In the genomic region with DNA sequence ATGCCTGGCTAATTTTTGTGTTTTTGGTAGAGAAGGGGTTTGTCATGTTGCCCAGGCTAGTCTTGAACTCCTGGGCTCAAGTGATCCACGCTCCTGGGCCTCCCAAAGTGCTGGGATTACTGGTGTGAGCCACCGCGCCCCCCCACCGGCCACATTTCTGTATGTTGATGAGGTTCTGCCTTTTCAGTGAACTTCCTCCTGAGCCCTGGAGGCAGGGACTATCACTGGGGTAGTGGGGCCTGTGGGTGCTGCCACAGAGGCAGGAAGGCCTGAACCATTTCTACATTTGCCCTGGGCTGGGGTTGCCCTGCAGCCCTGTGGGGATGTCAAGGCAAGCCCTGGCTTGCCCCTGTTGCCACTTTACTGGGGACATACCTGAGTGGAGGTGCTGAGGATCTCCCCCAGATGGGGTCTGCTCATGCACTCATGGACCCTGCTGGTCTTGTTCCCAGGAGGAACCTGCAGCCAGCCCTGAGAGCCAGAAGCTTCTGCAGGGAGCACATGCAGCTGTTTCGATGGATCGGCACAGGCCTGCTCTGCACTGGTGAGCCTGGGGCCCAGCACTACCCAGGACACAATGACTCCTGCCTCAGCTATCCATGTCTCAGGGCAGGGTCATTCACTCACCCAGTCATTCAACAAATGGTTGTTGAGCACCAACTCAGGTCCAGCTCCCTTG, we compare ENCODE assay signal across 21 cellular contexts. TPM values are rescaled to one million over a fixed set of nuclear protein-coding genes. Genes with fewer than 3 reads are reported as not detected.
"Had no signal": no experiment of that assay in that cellular context is flagged by ENCODE, and none has a peak within 500 bp of the region (broad histone marks: within the 10 kb centered on the region; RNA-seq: fewer than 3 reads in every experiment).

No MANE protein-coding gene starts in this region.

- H3K27me3 Mint-ChIP-seq: activated CD4-positive, alpha-beta memory T cell treated with anti-CD3 and anti-CD28 coated beads for 36 hours had no signal

- DNase-seq: activated B cell treated with CpG ODN at 0.5 μM for 24 hours; activated CD4-positive, alpha-beta memory T cell treated with anti-CD3 and anti-CD28 coated beads for 36 hours; activated CD4-positive, alpha-beta T cell treated with anti-CD3 and anti-CD28 coated beads for 4 hours; activated naive CD4-positive, alpha-beta T cell treated with Interleukin-2 at 50 U/mL for 16 hours; activated T-cell treated with anti-CD3 and anti-CD28 coated beads, Interleukin-2, amount 50 U/mL, for 1 hour; kidney; mucosa of descending colon; naive B cell; right cardiac atrium; stimulated activated CD4-positive, alpha-beta T cell treated with anti-CD3 and anti-CD28 coated beads, Interleukin-4, amount 100 ng/mL, for 1 hour had no signal

- H3K4me3 ChIP-seq: coronary artery, mucosa of descending colon, smooth muscle cell had no signal

- H3K4me3 Mint-ChIP-seq: activated B cell treated with CpG ODN at 0.5 μM for 24 hours; activated CD4-positive, alpha-beta memory T cell treated with anti-CD3 and anti-CD28 coated beads for 36 hours; memory B cell; naive B cell; neural crest cell; stimulated activated memory B cell treated with anti-CD40 and anti-IgM and Interleukin-4, amounts not matched to agents 10 μg/mL and 1 μg/mL and 100 μg/mL, for 72 hours had no signal

- H3K4me2 ChIP-seq: smooth muscle cell had no signal

- H3K9me3 Mint-ChIP-seq: activated B cell treated with CpG ODN at 0.5 μM for 24 hours; activated CD4-positive, alpha-beta memory T cell treated with anti-CD3 and anti-CD28 coated beads for 36 hours; activated T-helper 2 cell treated with anti-CD3 and anti-CD28 coated beads, Interferon-gamma antibody, Interleukin-2, Interleukin-4, amounts not matched to agents 10 μg/mL and 5 μg/mL and 100 μg/mL, durations not matched to agents 14 hours and 24 hours and 36 hours; memory B cell; naive B cell; neural crest cell; stimulated activated memory B cell treated with anti-CD40 and anti-IgM and Interleukin-4, amounts not matched to agents 10 μg/mL and 1 μg/mL and 100 μg/mL, for 72 hours had no signal

- H3K9me3 ChIP-seq: mucosa of descending colon had no signal

- H3K27ac Mint-ChIP-seq: activated B cell treated with CpG ODN at 0.5 μM for 24 hours; activated CD4-positive, alpha-beta memory T cell treated with anti-CD3 and anti-CD28 coated beads for 36 hours; activated T-helper 2 cell treated with anti-CD3 and anti-CD28 coated beads, Interferon-gamma antibody, Interleukin-2, Interleukin-4, amounts not matched to agents 10 μg/mL and 5 μg/mL and 100 μg/mL, durations not matched to agents 14 hours and 24 hours and 36 hours; memory B cell; progenitor cell of endocrine pancreas; stimulated activated memory B cell treated with anti-CD40 and anti-IgM and Interleukin-4, amounts not matched to agents 10 μg/mL and 1 μg/mL and 100 μg/mL, for 72 hours had no signal

- ATAC-seq: left lobe of liver; mucosa of descending colon; right cardiac atrium; stimulated activated memory B cell treated with anti-CD40 and anti-IgM and Interleukin-4, amounts not matched to agents 10 μg/mL and 1 μg/mL and 100 μg/mL, for 72 hours had no signal

- H3K36me3 Mint-ChIP-seq: activated CD4-positive, alpha-beta memory T cell treated with anti-CD3 and anti-CD28 coated beads for 36 hours; memory B cell; naive B cell; stimulated activated memory B cell treated with anti-CD40 and anti-IgM and Interleukin-4, amounts not matched to agents 10 μg/mL and 1 μg/mL and 100 μg/mL, for 72 hours had no signal

- H3K27ac ChIP-seq: coronary artery had no signal

- H3K4me1 Mint-ChIP-seq: activated B cell treated with CpG ODN at 0.5 μM for 24 hours had no signal

RNA-seq across cellular contexts. Expression of a gene that starts 5.7 kb away (rescaled TPM):
- total RNA-seq: activated B cell treated with CpG ODN at 0.5 μM for 24 hours; activated CD4-positive, alpha-beta memory T cell treated with anti-CD3 and anti-CD28 coated beads for 36 hours; activated T-helper 2 cell treated with anti-CD3 and anti-CD28 coated beads, Interferon-gamma antibody, Interleukin-2, Interleukin-4, amounts not matched to agents 10 μg/mL and 5 μg/mL and 100 μg/mL, durations not matched to agents 14 hours and 24 hours and 36 hours; frontal cortex; mucosa of descending colon; neural crest cell; osteoblast; progenitor cell of endocrine pancreas; smooth muscle cell; T-helper 2 cell treated with Interferon-gamma antibody and Interleukin-4, amounts not matched to agents 100 ng/mL and 5 ng/mL, for 36 hours had no signal
